ENCODE assay signal across 1 cellular context in the genomic region with DNA sequence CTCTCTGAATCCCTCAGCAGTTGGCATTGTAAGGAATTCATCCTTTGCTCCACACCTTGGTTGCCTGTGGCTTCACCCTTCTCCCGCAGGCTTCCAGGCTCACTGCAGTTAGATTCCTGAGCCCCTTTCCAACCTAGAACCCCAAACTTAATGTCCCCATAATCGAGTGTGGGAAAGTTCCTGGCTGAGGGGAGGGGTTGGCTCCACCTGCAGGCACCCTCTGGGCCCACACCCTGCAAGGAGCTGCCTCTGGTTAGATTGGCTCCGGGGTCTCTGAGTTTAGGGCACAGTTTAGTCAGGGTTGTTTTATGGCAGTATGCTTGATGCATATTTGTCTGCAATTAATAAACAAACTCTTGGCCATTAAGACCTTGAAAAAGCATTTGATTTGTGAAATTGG.
TF ChIP-seq lines count a peak whose summit lies in the region.

No MANE protein-coding gene starts in this region.

TF ChIP-seq in HCT116, 20 proteins besides CTCF, POLR2A, EP300 and RAD21:
- no peak for TF ChIP-seq POLR2AphosphoS5 (IDR thresholded peaks at IDR 0.05; ENCODE audit: low read depth, low read length)
- TF ChIP-seq, protein P1, sequence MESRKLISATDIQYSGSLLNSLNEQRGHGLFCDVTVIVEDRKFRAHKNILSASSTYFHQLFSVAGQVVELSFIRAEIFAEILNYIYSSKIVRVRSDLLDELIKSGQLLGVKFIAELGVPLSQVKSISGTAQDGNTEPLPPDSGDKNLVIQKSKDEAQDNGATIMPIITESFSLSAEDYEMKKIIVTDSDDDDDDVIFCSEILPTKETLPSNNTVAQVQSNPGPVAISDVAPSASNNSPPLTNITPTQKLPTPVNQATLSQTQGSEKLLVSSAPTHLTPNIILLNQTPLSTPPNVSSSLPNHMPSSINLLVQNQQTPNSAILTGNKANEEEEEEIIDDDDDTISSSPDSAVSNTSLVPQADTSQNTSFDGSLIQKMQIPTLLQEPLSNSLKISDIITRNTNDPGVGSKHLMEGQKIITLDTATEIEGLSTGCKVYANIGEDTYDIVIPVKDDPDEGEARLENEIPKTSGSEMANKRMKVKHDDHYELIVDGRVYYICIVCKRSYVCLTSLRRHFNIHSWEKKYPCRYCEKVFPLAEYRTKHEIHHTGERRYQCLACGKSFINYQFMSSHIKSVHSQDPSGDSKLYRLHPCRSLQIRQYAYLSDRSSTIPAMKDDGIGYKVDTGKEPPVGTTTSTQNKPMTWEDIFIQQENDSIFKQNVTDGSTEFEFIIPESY (IDR thresholded peaks at IDR 0.05; ENCODE audit: extremely low read depth, insufficient replicate concordance, low read length), result no peak
- no peak for TF ChIP-seq SP1 (IDR thresholded peaks at IDR 0.05; ENCODE audit: low read depth)
- no peak for TF ChIP-seq TCF7L2 (IDR thresholded peaks at IDR 0.05; ENCODE audit: borderline replicate concordance, extremely low read depth, insufficient read depth, insufficient read length)
- no peak for TF ChIP-seq REST (IDR thresholded peaks at IDR 0.05; ENCODE audit: low read depth)
- no peak for TF ChIP-seq FOSL1 (IDR thresholded peaks at IDR 0.05; ENCODE audit: low read depth)
- no peak for TF ChIP-seq EZH2 (IDR thresholded peaks at IDR 0.05)
- no peak for TF ChIP-seq CBX3 (IDR thresholded peaks at IDR 0.05; ENCODE audit: low read depth)
- TF ChIP-seq MAX (IDR thresholded peaks at IDR 0.05), result no peak
- no peak for TF ChIP-seq EGR1 (IDR thresholded peaks at IDR 0.05; ENCODE audit: low read depth)
- no peak for TF ChIP-seq YY1 (IDR thresholded peaks at IDR 0.05; ENCODE audit: extremely low read depth, insufficient replicate concordance, low read depth, low read length)
- TF ChIP-seq ZNF274 (IDR thresholded peaks at IDR 0.05; ENCODE audit: low read depth, low read length), result no peak
- TF ChIP-seq JUND (IDR thresholded peaks at IDR 0.05), result no peak
- no peak for TF ChIP-seq CEBPB (IDR thresholded peaks at IDR 0.05; ENCODE audit: low read depth)
- TF ChIP-seq SRF (IDR thresholded peaks at IDR 0.05; ENCODE audit: low read depth), result no peak
- no peak for TF ChIP-seq EZH2phosphoT487 (IDR thresholded peaks at IDR 0.05; ENCODE audit: borderline replicate concordance)
- TF ChIP-seq SIN3A (IDR thresholded peaks at IDR 0.05; ENCODE audit: low read depth), result no peak
- TF ChIP-seq, protein P2, sequence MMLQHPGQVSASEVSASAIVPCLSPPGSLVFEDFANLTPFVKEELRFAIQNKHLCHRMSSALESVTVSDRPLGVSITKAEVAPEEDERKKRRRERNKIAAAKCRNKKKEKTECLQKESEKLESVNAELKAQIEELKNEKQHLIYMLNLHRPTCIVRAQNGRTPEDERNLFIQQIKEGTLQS (IDR thresholded peaks at IDR 0.05), result no peak
- no peak for TF ChIP-seq ELF1 (IDR thresholded peaks at IDR 0.05; ENCODE audit: borderline replicate concordance, low read depth)
- TF ChIP-seq ZFX (IDR thresholded peaks at IDR 0.05), result no peak
